ENCODE assay signal across 19 cellular contexts in the genomic region with DNA sequence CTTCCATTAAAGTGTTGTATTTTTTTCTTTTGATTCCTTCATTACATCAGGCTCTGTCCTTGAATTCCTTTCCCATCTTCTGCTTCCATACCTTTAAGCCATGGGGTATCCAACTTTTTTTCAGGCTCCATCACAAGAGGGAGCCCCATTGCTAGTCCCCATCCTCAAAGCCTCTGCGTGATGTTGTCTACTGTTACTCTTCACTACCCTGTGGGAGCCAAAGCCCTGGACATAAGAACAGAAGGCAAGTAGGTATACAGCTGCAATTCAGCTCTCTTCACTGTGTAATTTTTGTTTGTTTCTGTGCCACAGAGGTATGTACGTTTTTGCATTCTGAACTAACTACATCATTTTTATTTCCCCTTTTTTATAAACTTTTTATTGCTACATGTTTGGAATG.
"Had no signal": no experiment of that assay in that cellular context is flagged by ENCODE, and none has a peak within 500 bp of the region (broad histone marks: within the 10 kb centered on the region; RNA-seq: fewer than 3 reads in every experiment).

No MANE protein-coding gene starts in this region.

- ATAC-seq: activated naive CD8-positive, alpha-beta T cell treated with anti-CD3 and anti-CD28 coated beads, Interleukin-2, amount 50 U/mL, for 24 hours; natural killer cell had no signal

- H3K4me1 Mint-ChIP-seq: activated naive CD8-positive, alpha-beta T cell treated with anti-CD3 and anti-CD28 coated beads, Interleukin-2, amount 50 U/mL, for 24 hours; natural killer cell had no signal

- H3K36me3 ChIP-seq: breast epithelium, left ventricle myocardium inferior, right atrium auricular region, tibial nerve, vagina had no signal

- H3K4me3 Mint-ChIP-seq: activated naive CD8-positive, alpha-beta T cell treated with anti-CD3 and anti-CD28 coated beads, Interleukin-2, amount 50 U/mL, for 24 hours; natural killer cell had no signal

- H3K27ac ChIP-seq: breast epithelium, left ventricle myocardium inferior, right atrium auricular region, tibial nerve, vagina had no signal

- H3K27me3 Mint-ChIP-seq: progenitor cell of endocrine pancreas had no signal

- H3K27ac Mint-ChIP-seq: activated naive CD8-positive, alpha-beta T cell treated with anti-CD3 and anti-CD28 coated beads, Interleukin-2, amount 50 U/mL, for 24 hours; natural killer cell; progenitor cell of endocrine pancreas had no signal

- H3K9me3 ChIP-seq: breast epithelium, left ventricle myocardium inferior, right atrium auricular region, tibial nerve, vagina had no signal

- H3K4me1 ChIP-seq: breast epithelium, vagina had no signal

- DNase-seq: activated CD4-positive, alpha-beta T cell treated with anti-CD3 and anti-CD28 coated beads, Interleukin-2, amount 50 U/mL, for 1 hour; activated CD4-positive, CD25-positive, alpha-beta regulatory T cell; activated CD8-positive, alpha-beta memory T cell treated with anti-CD3 and anti-CD28 coated beads for 24 hours; activated naive CD8-positive, alpha-beta T cell treated with anti-CD3 and anti-CD28 coated beads, Interleukin-2, amount 50 U/mL, for 24 hours; aorta; erythroblast; left ventricle myocardium inferior; natural killer cell; nucleus accumbens; stimulated activated CD4-positive, alpha-beta T cell treated with anti-CD3 and anti-CD28 coated beads, Interleukin-4, amount 100 ng/mL, for 4 hours; stimulated activated CD8-positive, alpha-beta memory T cell treated with anti-CD3 and anti-CD28 coated beads, Interleukin-4, amount 100 ng/mL, for 48 hours; stimulated activated naive CD4-positive, alpha-beta T cell treated with Interleukin-2 at 50 U/mL for 16 hours; substantia nigra had no signal

- H3K27me3 ChIP-seq: breast epithelium, right atrium auricular region, tibial nerve, vagina had no signal

- H3K36me3 Mint-ChIP-seq: natural killer cell had no signal

- H3K4me2 ChIP-seq: smooth muscle cell had no signal

- H3K4me3 ChIP-seq: breast epithelium, left ventricle myocardium inferior, right atrium auricular region, smooth muscle cell, tibial nerve, vagina had no signal

- H3K9me3 Mint-ChIP-seq: activated naive CD8-positive, alpha-beta T cell treated with anti-CD3 and anti-CD28 coated beads, Interleukin-2, amount 50 U/mL, for 24 hours; natural killer cell had no signal
